Comparison of ENCODE assay signal across 8 cellular contexts in the genomic region with DNA sequence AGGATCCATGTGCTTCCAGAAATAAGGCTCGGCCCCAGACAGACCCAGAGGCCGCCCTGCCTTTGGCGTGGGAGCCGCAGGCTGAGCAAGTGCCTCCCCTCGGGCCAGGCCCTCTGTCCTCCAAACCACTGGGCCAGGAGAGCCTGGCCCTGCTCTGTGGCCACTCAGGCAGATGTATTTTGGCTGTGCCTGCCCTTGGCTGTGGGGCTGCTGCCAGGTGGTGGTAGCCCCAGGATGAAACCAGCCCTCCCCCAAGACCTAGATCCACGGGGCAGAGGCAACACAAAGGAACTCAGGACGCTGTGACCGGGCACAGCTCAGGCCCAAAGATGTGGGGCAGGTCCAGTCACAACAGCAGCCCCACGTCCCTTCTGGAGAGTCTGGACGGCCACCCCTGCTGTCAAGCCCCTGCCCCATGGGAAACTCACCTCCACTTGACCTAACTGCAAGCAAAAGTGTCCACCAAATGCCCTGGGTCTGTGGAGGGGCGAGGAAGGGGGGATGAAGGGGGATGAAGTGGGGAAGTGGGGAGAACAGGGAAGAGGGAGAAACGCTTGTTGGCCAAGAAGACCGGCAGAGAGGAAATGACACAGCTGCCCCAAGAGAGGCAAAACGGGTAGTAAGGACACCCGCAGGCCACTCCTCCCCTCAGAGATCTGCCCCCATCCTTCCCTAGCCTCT. TPM values are rescaled to one million over a fixed set of nuclear protein-coding genes. Genes with fewer than 3 reads are reported as not detected.
DNase-seq lines count a peak whose midpoint lies in the region; ATAC-seq and TF ChIP-seq lines count a peak whose summit lies in the region.

No MANE protein-coding gene starts in this region.

- no peaks in the 10 kb centered on the region for H3K9me3 ChIP-seq in AG04450 (ENCODE audit: control insufficient read depth, insufficient read depth, low read length)

- no peaks in the 10 kb centered on the region for H3K27me3 Mint-ChIP-seq in nephron (ENCODE audit: low read depth)

- H3K4me3 Mint-ChIP-seq in nephron: peak overlapping the region in 2 of 3 experiments; percentile 7 to 10

- DNase-seq in AG04450 (ENCODE audit: low read depth, low spot score): no peak
- DNase-seq in MV-4-11 (lab: John Stamatoyannopoulos, UW): peak; percentile 94
- no peak for DNase-seq in coronary artery (ENCODE audit: low spot score)
- DNase-seq in HPDE6-E6E7 (ENCODE audit: extremely low spot score): no peak

- CTCF ChIA-PET in AG04450 (lab: Charles Lee): interaction anchor here (0.6 to 10.9 kb wide), 3 partner anchors 53 to 81 kb away, joined by 3 to 167 read pairs (median 62); no protein-coding TSS in a partner anchor

- H3K27ac Mint-ChIP-seq in nephron: peak overlapping the region; percentile 60 to 97 (median 90)

- peaks cover 9% of the 10 kb centered on the region for H3K4me1 Mint-ChIP-seq in nephron

- peaks cover 16% of the 10 kb centered on the region for H3K36me3 Mint-ChIP-seq in nephron (ENCODE audit: low read depth)

- POLR2A ChIA-PET in AG04450 (lab: Yijun Ruan, JAX): no interaction called here

- TF ChIP-seq CTCF in AG04450 (IDR thresholded peaks at IDR 0.05; ENCODE audit: low read depth, low read length): no peak
- TF ChIP-seq CTCF in coronary artery (IDR thresholded peaks at IDR 0.05): no peak
- no peak for TF ChIP-seq CTCF in nephron (IDR thresholded peaks at IDR 0.05; ENCODE audit: unreplicated experiment in 3 of 3)

- H3K27ac ChIP-seq in AG04450 (ENCODE audit: low read depth, low read length): peak overlapping the region; percentile 47
- peak overlapping the region in 1 of 2 donors; percentile 84 for H3K27ac ChIP-seq in coronary artery

- no peaks in the 10 kb centered on the region for H3K27me3 ChIP-seq in AG04450 (ENCODE audit: control insufficient read depth, insufficient read depth, low read length)

- H3K4me3 ChIP-seq in AG04450 (ENCODE audit: low read depth, low read length) (no peak overlapping the region), coronary artery (peak overlapping the region; percentile 59)

- ATAC-seq in GM19324 (IDR thresholded peaks at IDR 0.05; ENCODE audit: low FRiP score, unreplicated experiment) (peak; percentile 32), GM18520 (IDR thresholded peaks at IDR 0.05; ENCODE audit: unreplicated experiment) (no peak), HG02970 (IDR thresholded peaks at IDR 0.05; ENCODE audit: low FRiP score, unreplicated experiment) (no peak)

- no peaks in the 10 kb centered on the region for H3K9me3 Mint-ChIP-seq in nephron

RNA-seq across cellular contexts. Expression of a gene that starts 23.9 kb away (rescaled TPM):
- polyA plus RNA-seq in AG04450 (2011; rRNA removed): 21.6 and 26.6 TPM in 2 replicates
- polyA minus RNA-seq in AG04450 (2011; rRNA and poly(A)+ RNA removed): 21.9 and 44.5 TPM in 2 replicates
